In genomic region chr3:117355566-117355965, GRCh38 we compare ENCODE assay signal across 8 cellular contexts.
DNase-seq lines count a peak whose midpoint lies in the region; ATAC-seq and TF ChIP-seq lines count a peak whose summit lies in the region.

No MANE protein-coding gene starts in this region.

- no peaks in the 10 kb centered on the region for H3K27me3 ChIP-seq in colonic mucosa
- no peaks in the 10 kb centered on the region for H3K27me3 ChIP-seq in parathyroid adenoma (ENCODE audit: control insufficient read depth, insufficient read depth, low read length)

- no peaks in the 10 kb centered on the region for H3K79me2 ChIP-seq in parathyroid adenoma

- H3K27ac ChIP-seq in colonic mucosa (no peak overlapping the region), parathyroid adenoma (no peak overlapping the region)

- H2AFZ ChIP-seq in parathyroid adenoma = no peak overlapping the region

- ATAC-seq in GM21390 (IDR thresholded peaks at IDR 0.05; ENCODE audit: unreplicated experiment) (peak; percentile 69), HG03460 (IDR thresholded peaks at IDR 0.05; ENCODE audit: unreplicated experiment) (no peak)

- no peaks in the 10 kb centered on the region for H3K36me3 Mint-ChIP-seq in T-helper 2 cell treated with Interferon-gamma antibody and Interleukin-4, amounts not matched to agents 5 μg/mL and 100 μg/mL, for 36 hours (ENCODE audit: low read depth)

- H3K4me1 ChIP-seq in colonic mucosa (no peaks in the 10 kb centered on the region), parathyroid adenoma (no peaks in the 10 kb centered on the region)

- H3K9ac ChIP-seq in colonic mucosa (ENCODE audit: low read depth in 2 of 2, low read length in 2 of 2) = no peak overlapping the region
- no peak overlapping the region for H3K9ac ChIP-seq in parathyroid adenoma

- peaks cover 10% of the 10 kb centered on the region for H3K9me3 Mint-ChIP-seq in T-helper 2 cell treated with Interferon-gamma antibody and Interleukin-4, amounts not matched to agents 5 μg/mL and 100 μg/mL, for 36 hours

- no peak overlapping the region for H3K27ac Mint-ChIP-seq in T-helper 2 cell treated with Interferon-gamma antibody and Interleukin-4, amounts not matched to agents 5 μg/mL and 100 μg/mL, for 36 hours

- intact Hi-C loops in colonic mucosa (cut with DNase I) = loop anchor here (10.0 kb wide), 2 partner anchors 301 to 341 kb away; no protein-coding TSS in a partner anchor

- DNase-seq in COR-L47 (lab: John Stamatoyannopoulos, UW) (peak; percentile 87), NCI-H187 (lab: John Stamatoyannopoulos, UW) (peak; percentile 10), colonic mucosa (peak; percentile 20)
- no peak for DNase-seq in T-helper 2 cell treated with Interferon-gamma antibody and Interleukin-4, amounts not matched to agents 5 μg/mL and 100 μg/mL, for 36 hours (ENCODE audit: low spot score)
- no peak for DNase-seq in activated naive CD4-positive, alpha-beta T cell (lab: John Stamatoyannopoulos, UW)

- H3K4me1 Mint-ChIP-seq in T-helper 2 cell treated with Interferon-gamma antibody and Interleukin-4, amounts not matched to agents 5 μg/mL and 100 μg/mL, for 36 hours (ENCODE audit: low read depth) = no peaks in the 10 kb centered on the region

- H3K4me3 ChIP-seq in colonic mucosa (no peak overlapping the region), parathyroid adenoma (ENCODE audit: low read depth, low read length) (no peak overlapping the region)

- H3K36me3 ChIP-seq in colonic mucosa (no peaks in the 10 kb centered on the region), parathyroid adenoma (ENCODE audit: control insufficient read depth, insufficient read depth, low read length) (no peaks in the 10 kb centered on the region)

- no peaks in the 10 kb centered on the region for H3K27me3 Mint-ChIP-seq in T-helper 2 cell treated with Interferon-gamma antibody and Interleukin-4, amounts not matched to agents 5 μg/mL and 100 μg/mL, for 36 hours (ENCODE audit: low read depth)

- TF ChIP-seq CTCF in colonic mucosa (IDR thresholded peaks at IDR 0.05) = peak; percentile 39
- TF ChIP-seq CTCF in parathyroid adenoma (IDR thresholded peaks at IDR 0.05) = peak; percentile 40

- no peak overlapping the region for H3K4me3 Mint-ChIP-seq in T-helper 2 cell treated with Interferon-gamma antibody and Interleukin-4, amounts not matched to agents 5 μg/mL and 100 μg/mL, for 36 hours

- H3K4me2 ChIP-seq in parathyroid adenoma (ENCODE audit: low read length) = no peak overlapping the region

- H3K9me3 ChIP-seq in colonic mucosa (no peaks in the 10 kb centered on the region), parathyroid adenoma (ENCODE audit: control insufficient read depth, low read length) (no peaks in the 10 kb centered on the region)

Comparison
In these comparisons a context has a peak if more than half of its experiments do, and no peak if none do; other contexts are left out.
1. DNase-seq: peak in COR-L47 (single experiment), NCI-H187 (2 of 2) and colonic mucosa (single experiment); none in T-helper 2 cell treated with Interferon-gamma antibody and Interleukin-4, amounts not matched to agents 5 μg/mL and 100 μg/mL, for 36 hours (single experiment) and activated naive CD4-positive, alpha-beta T cell (0 of 4).